In the genomic region with DNA sequence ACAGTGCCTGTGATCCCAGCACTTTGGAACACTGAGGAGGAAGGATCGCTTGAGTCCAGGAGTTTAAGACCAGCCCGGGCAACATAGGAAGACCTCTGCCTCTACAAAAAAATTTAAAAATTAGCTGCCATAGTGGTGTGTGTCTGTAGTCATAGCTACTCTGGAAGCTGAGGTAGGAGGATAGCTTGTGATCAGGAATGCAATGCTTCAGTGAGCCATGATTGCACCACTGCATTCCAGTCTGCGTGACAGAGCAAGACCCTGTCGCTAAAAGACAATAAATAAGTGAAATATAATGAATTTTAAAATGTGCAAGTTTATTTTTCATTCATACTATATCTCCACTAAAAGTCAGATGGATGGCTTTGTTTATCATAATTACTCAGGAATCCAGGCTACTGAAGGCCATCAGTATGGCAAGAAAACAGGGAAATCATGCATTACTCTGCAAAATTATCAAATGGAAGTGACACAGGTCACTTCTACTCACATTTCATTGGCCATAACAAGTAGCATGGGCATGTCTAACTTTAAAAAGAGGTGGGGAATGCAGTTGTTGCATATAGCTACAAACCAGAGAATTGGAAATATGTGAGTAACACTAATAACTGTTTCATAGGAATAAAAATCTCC, we compare ENCODE assay signal across 2 cellular contexts.
TF ChIP-seq lines count a peak whose summit lies in the region.

No MANE protein-coding gene starts in this region.

TF ChIP-seq in HCT116, 20 proteins besides CTCF, POLR2A, EP300 and RAD21:
- TF ChIP-seq EZH2phosphoT487 (IDR thresholded peaks at IDR 0.05; ENCODE audit: borderline replicate concordance) = no peak
- TF ChIP-seq EGR1 (IDR thresholded peaks at IDR 0.05; ENCODE audit: low read depth) = no peak
- TF ChIP-seq JUND (IDR thresholded peaks at IDR 0.05) = no peak
- no peak for TF ChIP-seq ELF1 (IDR thresholded peaks at IDR 0.05; ENCODE audit: borderline replicate concordance, low read depth)
- no peak for TF ChIP-seq YY1 (IDR thresholded peaks at IDR 0.05; ENCODE audit: extremely low read depth, insufficient replicate concordance, low read depth, low read length)
- TF ChIP-seq EZH2 (IDR thresholded peaks at IDR 0.05) = no peak
- TF ChIP-seq SP1 (IDR thresholded peaks at IDR 0.05; ENCODE audit: low read depth) = no peak
- TF ChIP-seq ZFX (IDR thresholded peaks at IDR 0.05) = no peak
- no peak for TF ChIP-seq POLR2AphosphoS5 (IDR thresholded peaks at IDR 0.05; ENCODE audit: low read depth, low read length)
- TF ChIP-seq SRF (IDR thresholded peaks at IDR 0.05; ENCODE audit: low read depth) = no peak
- TF ChIP-seq, protein P1, sequence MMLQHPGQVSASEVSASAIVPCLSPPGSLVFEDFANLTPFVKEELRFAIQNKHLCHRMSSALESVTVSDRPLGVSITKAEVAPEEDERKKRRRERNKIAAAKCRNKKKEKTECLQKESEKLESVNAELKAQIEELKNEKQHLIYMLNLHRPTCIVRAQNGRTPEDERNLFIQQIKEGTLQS (IDR thresholded peaks at IDR 0.05) = no peak
- no peak for TF ChIP-seq SIN3A (IDR thresholded peaks at IDR 0.05; ENCODE audit: low read depth)
- no peak for TF ChIP-seq FOSL1 (IDR thresholded peaks at IDR 0.05; ENCODE audit: low read depth)
- TF ChIP-seq CBX3 (IDR thresholded peaks at IDR 0.05; ENCODE audit: low read depth) = no peak
- TF ChIP-seq TCF7L2 (IDR thresholded peaks at IDR 0.05; ENCODE audit: borderline replicate concordance, extremely low read depth, insufficient read depth, insufficient read length) = no peak
- no peak for TF ChIP-seq CEBPB (IDR thresholded peaks at IDR 0.05; ENCODE audit: low read depth)
- TF ChIP-seq, protein P2, sequence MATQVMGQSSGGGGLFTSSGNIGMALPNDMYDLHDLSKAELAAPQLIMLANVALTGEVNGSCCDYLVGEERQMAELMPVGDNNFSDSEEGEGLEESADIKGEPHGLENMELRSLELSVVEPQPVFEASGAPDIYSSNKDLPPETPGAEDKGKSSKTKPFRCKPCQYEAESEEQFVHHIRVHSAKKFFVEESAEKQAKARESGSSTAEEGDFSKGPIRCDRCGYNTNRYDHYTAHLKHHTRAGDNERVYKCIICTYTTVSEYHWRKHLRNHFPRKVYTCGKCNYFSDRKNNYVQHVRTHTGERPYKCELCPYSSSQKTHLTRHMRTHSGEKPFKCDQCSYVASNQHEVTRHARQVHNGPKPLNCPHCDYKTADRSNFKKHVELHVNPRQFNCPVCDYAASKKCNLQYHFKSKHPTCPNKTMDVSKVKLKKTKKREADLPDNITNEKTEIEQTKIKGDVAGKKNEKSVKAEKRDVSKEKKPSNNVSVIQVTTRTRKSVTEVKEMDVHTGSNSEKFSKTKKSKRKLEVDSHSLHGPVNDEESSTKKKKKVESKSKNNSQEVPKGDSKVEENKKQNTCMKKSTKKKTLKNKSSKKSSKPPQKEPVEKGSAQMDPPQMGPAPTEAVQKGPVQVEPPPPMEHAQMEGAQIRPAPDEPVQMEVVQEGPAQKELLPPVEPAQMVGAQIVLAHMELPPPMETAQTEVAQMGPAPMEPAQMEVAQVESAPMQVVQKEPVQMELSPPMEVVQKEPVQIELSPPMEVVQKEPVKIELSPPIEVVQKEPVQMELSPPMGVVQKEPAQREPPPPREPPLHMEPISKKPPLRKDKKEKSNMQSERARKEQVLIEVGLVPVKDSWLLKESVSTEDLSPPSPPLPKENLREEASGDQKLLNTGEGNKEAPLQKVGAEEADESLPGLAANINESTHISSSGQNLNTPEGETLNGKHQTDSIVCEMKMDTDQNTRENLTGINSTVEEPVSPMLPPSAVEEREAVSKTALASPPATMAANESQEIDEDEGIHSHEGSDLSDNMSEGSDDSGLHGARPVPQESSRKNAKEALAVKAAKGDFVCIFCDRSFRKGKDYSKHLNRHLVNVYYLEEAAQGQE (IDR thresholded peaks at IDR 0.05; ENCODE audit: low read depth) = no peak
- TF ChIP-seq, protein P3, sequence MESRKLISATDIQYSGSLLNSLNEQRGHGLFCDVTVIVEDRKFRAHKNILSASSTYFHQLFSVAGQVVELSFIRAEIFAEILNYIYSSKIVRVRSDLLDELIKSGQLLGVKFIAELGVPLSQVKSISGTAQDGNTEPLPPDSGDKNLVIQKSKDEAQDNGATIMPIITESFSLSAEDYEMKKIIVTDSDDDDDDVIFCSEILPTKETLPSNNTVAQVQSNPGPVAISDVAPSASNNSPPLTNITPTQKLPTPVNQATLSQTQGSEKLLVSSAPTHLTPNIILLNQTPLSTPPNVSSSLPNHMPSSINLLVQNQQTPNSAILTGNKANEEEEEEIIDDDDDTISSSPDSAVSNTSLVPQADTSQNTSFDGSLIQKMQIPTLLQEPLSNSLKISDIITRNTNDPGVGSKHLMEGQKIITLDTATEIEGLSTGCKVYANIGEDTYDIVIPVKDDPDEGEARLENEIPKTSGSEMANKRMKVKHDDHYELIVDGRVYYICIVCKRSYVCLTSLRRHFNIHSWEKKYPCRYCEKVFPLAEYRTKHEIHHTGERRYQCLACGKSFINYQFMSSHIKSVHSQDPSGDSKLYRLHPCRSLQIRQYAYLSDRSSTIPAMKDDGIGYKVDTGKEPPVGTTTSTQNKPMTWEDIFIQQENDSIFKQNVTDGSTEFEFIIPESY (IDR thresholded peaks at IDR 0.05; ENCODE audit: extremely low read depth, insufficient replicate concordance, low read length) = no peak
- no peak for TF ChIP-seq ZNF274 (IDR thresholded peaks at IDR 0.05; ENCODE audit: low read depth, low read length)
- TF ChIP-seq, protein P4, sequence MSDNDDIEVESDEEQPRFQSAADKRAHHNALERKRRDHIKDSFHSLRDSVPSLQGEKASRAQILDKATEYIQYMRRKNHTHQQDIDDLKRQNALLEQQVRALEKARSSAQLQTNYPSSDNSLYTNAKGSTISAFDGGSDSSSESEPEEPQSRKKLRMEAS (IDR thresholded peaks at IDR 0.05) = no peak

TF ChIP-seq in K562, 482 proteins besides CTCF, POLR2A, EP300 and RAD21:
- no peak for TF ChIP-seq CREM (IDR thresholded peaks at IDR 0.05; ENCODE audit: low read depth)
- TF ChIP-seq, protein P5, sequence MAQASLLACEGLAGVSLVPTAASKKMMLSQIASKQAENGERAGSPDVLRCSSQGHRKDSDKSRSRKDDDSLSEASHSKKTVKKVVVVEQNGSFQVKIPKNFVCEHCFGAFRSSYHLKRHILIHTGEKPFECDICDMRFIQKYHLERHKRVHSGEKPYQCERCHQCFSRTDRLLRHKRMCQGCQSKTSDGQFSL (CRISPR knock-in tag; IDR thresholded peaks at IDR 0.05) = no peak
- TF ChIP-seq, protein P5 (tag; IDR thresholded peaks at IDR 0.05) = no peak
- TF ChIP-seq PYGO2 (tag; IDR thresholded peaks at IDR 0.05) = no peak
- no peak for TF ChIP-seq ZNF707 (CRISPR knock-in tag; conservative IDR thresholded peaks at IDR 0.05)
- no peak for TF ChIP-seq HNRNPK (IDR thresholded peaks at IDR 0.05; ENCODE audit: low read depth, low read length, poor library complexity, severe bottlenecking)
- TF ChIP-seq ZNF780A (CRISPR knock-in tag; IDR thresholded peaks at IDR 0.05) = no peak
- no peak for TF ChIP-seq ZNF77 (CRISPR knock-in tag; IDR thresholded peaks at IDR 0.05)
- TF ChIP-seq ZNF79 (CRISPR knock-in tag; IDR thresholded peaks at IDR 0.05; ENCODE audit: low read depth) = no peak
- no peak for TF ChIP-seq DACH1 (IDR thresholded peaks at IDR 0.05; ENCODE audit: partially characterized antibody)
- no peak for TF ChIP-seq ZNF436 (CRISPR knock-in tag; IDR thresholded peaks at IDR 0.05)
- TF ChIP-seq NR2C2 (CRISPR knock-in tag; IDR thresholded peaks at IDR 0.05) = no peak
- no peak for TF ChIP-seq NR2C2 (tag; IDR thresholded peaks at IDR 0.05)
TF ChIP-seq in K562: peak in this region for 0.
